ENCODE assay signal across 8 cellular contexts in genomic region chr17:44363613-44364159, GRCh38. TPM values are rescaled to one million over a fixed set of nuclear protein-coding genes. Genes with fewer than 3 reads are reported as not detected.
DNase-seq lines count a peak whose midpoint lies in the region; TF ChIP-seq lines count a peak whose summit lies in the region.

TSS of gene FAM171A2 (minus strand) at chr17:44363853. CDS start at chr17:44363714, 139 bp downstream.

- H3K4me1 ChIP-seq in right atrium auricular region (peaks cover 0 to 31% of the 10 kb centered on the region in 2 donors), rectal smooth muscle tissue (ENCODE audit: control insufficient read depth, insufficient read depth, low read length) (no peaks in the 10 kb centered on the region)

- H3K27me3 ChIP-seq in right atrium auricular region (no peaks in the 10 kb centered on the region), rectal smooth muscle tissue (ENCODE audit: control insufficient read depth, insufficient read depth, low read length) (peaks cover 5% of the 10 kb centered on the region)

- H3K4me3 ChIP-seq in right atrium auricular region = peak within 1 kb of the TSS; percentile 47 to 63
- H3K4me3 ChIP-seq in rectal smooth muscle tissue (ENCODE audit: low read length) = peak within 1 kb of the TSS; percentile 64

- DNase-seq in NCI-H1436 (lab: John Stamatoyannopoulos, UW) (peak; percentile 71), NCI-H1436 treated with DMSO at 0.1 percent for 48 hours (lab: John Stamatoyannopoulos, UW) (no peak), Kasumi-1 (lab: John Stamatoyannopoulos, UW) (peak; percentile 35 to 36), T follicular helper cell (ENCODE audit: low read depth) (peak; percentile 57), right atrium auricular region (ENCODE audit: low spot score) (no peak), NCI-H2107 (lab: John Stamatoyannopoulos, UW) (no peak)

- H3K9me3 ChIP-seq in right atrium auricular region = no peaks in the 10 kb centered on the region

- peak within 1 kb of the TSS; percentile 70 for H3K27ac ChIP-seq in angular gyrus (ENCODE audit: low read depth, low read length)
- peak within 1 kb of the TSS in 1 of 2 donors; percentile 32 for H3K27ac ChIP-seq in right atrium auricular region
- H3K27ac ChIP-seq in rectal smooth muscle tissue (ENCODE audit: low read depth, low read length) = no peak within 1 kb of the TSS

- H3K36me3 ChIP-seq in right atrium auricular region = no peaks in the 10 kb centered on the region
- H3K36me3 ChIP-seq in rectal smooth muscle tissue (ENCODE audit: control insufficient read depth, insufficient read depth, low read length) = no peaks in the 10 kb centered on the region

- peak; percentile 85 to 93 for TF ChIP-seq CTCF in right atrium auricular region (IDR thresholded peaks at IDR 0.05)

- no peak within 1 kb of the TSS for H3K9ac ChIP-seq in rectal smooth muscle tissue (ENCODE audit: low read length)

RNA-seq across cellular contexts. Expression of gene FAM171A2, which starts in this region (rescaled TPM):
- total RNA-seq in right atrium auricular region = 1 to 10 TPM; 2.4 to 3.3 TPM

Comparison
In these comparisons a context has a peak if more than half of its experiments do, and no peak if none do; other contexts are left out.
1. DNase-seq: peak in NCI-H1436 (single experiment), Kasumi-1 (2 of 2) and T follicular helper cell (single experiment); none in NCI-H1436 treated with DMSO at 0.1 percent for 48 hours (single experiment), right atrium auricular region (single experiment) and NCI-H2107 (single experiment).